12 cellular contexts compared by ENCODE assay signal in genomic region chr15:26773917-26774316, GRCh38. TPM values are rescaled to one million over a fixed set of nuclear protein-coding genes. Genes with fewer than 3 reads are reported as not detected.
DNase-seq lines count a peak whose midpoint lies in the region; ATAC-seq lines count a peak whose summit lies in the region.
"Had no signal": no experiment of that assay in that cellular context is flagged by ENCODE, and none has a peak within 500 bp of the region (broad histone marks: within the 10 kb centered on the region; RNA-seq: fewer than 3 reads in every experiment).

No MANE protein-coding gene starts in this region.

- H3K4me3 ChIP-seq in iPS-18c (ENCODE audit: insufficient read depth, low read depth, low read length): peak overlapping the region; percentile 2; the same call in 1 of the 2 replicates

- no peak overlapping the region for H3K27ac Mint-ChIP-seq in activated naive CD4-positive, alpha-beta T cell treated with anti-CD3 and anti-CD28 coated beads, Interleukin-2, amount 50 U/mL, for 24 hours
- no peak overlapping the region for H3K27ac Mint-ChIP-seq in stimulated activated naive B cell treated with anti-CD40 and anti-IgM and Interleukin-4, amounts not matched to agents 10 μg/mL and 1 μg/mL and 100 μg/mL, for 72 hours
- no peak overlapping the region for H3K27ac Mint-ChIP-seq in activated T-helper 2 cell treated with anti-CD3 and anti-CD28 coated beads, Interferon-gamma antibody, Interleukin-2, Interleukin-4, amounts not matched to agents 10 μg/mL and 5 μg/mL and 100 μg/mL, durations not matched to agents 14 hours and 24 hours and 36 hours

- no peaks in the 10 kb centered on the region for H3K9me3 ChIP-seq in iPS-18c (ENCODE audit: control insufficient read depth, insufficient read depth, low read length)
- H3K9me3 ChIP-seq: vagina had no signal

- H3K9me3 Mint-ChIP-seq in activated naive CD4-positive, alpha-beta T cell treated with anti-CD3 and anti-CD28 coated beads, Interleukin-2, amount 50 U/mL, for 24 hours: peaks cover 6% of the 10 kb centered on the region
- peaks cover 2 to 6% of the 10 kb centered on the region in 2 donors for H3K9me3 Mint-ChIP-seq in stimulated activated naive B cell treated with anti-CD40 and anti-IgM and Interleukin-4, amounts not matched to agents 10 μg/mL and 1 μg/mL and 100 μg/mL, for 72 hours
- H3K9me3 Mint-ChIP-seq in activated T-helper 2 cell treated with anti-CD3 and anti-CD28 coated beads, Interferon-gamma antibody, Interleukin-2, Interleukin-4, amounts not matched to agents 10 μg/mL and 5 μg/mL and 100 μg/mL, durations not matched to agents 14 hours and 24 hours and 36 hours: peaks cover 7% of the 10 kb centered on the region

- H3K4me3 Mint-ChIP-seq in activated naive CD4-positive, alpha-beta T cell treated with anti-CD3 and anti-CD28 coated beads, Interleukin-2, amount 50 U/mL, for 24 hours: peak overlapping the region; percentile 52
- H3K4me3 Mint-ChIP-seq in stimulated activated naive B cell treated with anti-CD40 and anti-IgM and Interleukin-4, amounts not matched to agents 10 μg/mL and 1 μg/mL and 100 μg/mL, for 72 hours: peak overlapping the region; percentile 53 to 64
- H3K4me3 Mint-ChIP-seq in activated T-helper 2 cell treated with anti-CD3 and anti-CD28 coated beads, Interferon-gamma antibody, Interleukin-2, Interleukin-4, amounts not matched to agents 10 μg/mL and 5 μg/mL and 100 μg/mL, durations not matched to agents 14 hours and 24 hours and 36 hours (ENCODE audit: low read depth): no peak overlapping the region

- DNase-seq in activated naive CD4-positive, alpha-beta T cell treated with Interleukin-2 at 50 U/mL for 16 hours: no peak
- DNase-seq in NCI-H146 treated with DMSO at 0.1 percent for 48 hours (lab: John Stamatoyannopoulos, UW; ENCODE audit: unreplicated experiment) (peak; percentile 4), SIG-M5 treated with dmso at 0.1 percent for 504 hours (lab: John Stamatoyannopoulos, UW; ENCODE audit: unreplicated experiment) (no peak), CD1c-positive myeloid dendritic cell (ENCODE audit: extremely low spot score) (no peak)
- DNase-seq in stimulated activated naive B cell treated with anti-CD40 and anti-IgM and Interleukin-4, amounts not matched to agents 10 μg/mL and 1 μg/mL and 100 μg/mL, for 72 hours: no peak
- DNase-seq in activated T-helper 2 cell treated with anti-CD3 and anti-CD28 coated beads, Interferon-gamma antibody, Interleukin-2, Interleukin-4, amounts not matched to agents 10 μg/mL and 5 μg/mL and 100 μg/mL, durations not matched to agents 14 hours and 24 hours and 36 hours (ENCODE audit: low spot score): no peak
- DNase-seq: EL had no signal

- peaks cover 45% of the 10 kb centered on the region for H3K27me3 Mint-ChIP-seq in activated naive CD4-positive, alpha-beta T cell treated with anti-CD3 and anti-CD28 coated beads, Interleukin-2, amount 50 U/mL, for 24 hours
- peaks cover 39 to 62% of the 10 kb centered on the region in 2 donors for H3K27me3 Mint-ChIP-seq in stimulated activated naive B cell treated with anti-CD40 and anti-IgM and Interleukin-4, amounts not matched to agents 10 μg/mL and 1 μg/mL and 100 μg/mL, for 72 hours
- H3K27me3 Mint-ChIP-seq in activated T-helper 2 cell treated with anti-CD3 and anti-CD28 coated beads, Interferon-gamma antibody, Interleukin-2, Interleukin-4, amounts not matched to agents 10 μg/mL and 5 μg/mL and 100 μg/mL, durations not matched to agents 14 hours and 24 hours and 36 hours (ENCODE audit: low read depth): peaks cover 16% of the 10 kb centered on the region

- no peaks in the 10 kb centered on the region for H3K4me1 Mint-ChIP-seq in activated naive CD4-positive, alpha-beta T cell treated with anti-CD3 and anti-CD28 coated beads, Interleukin-2, amount 50 U/mL, for 24 hours
- H3K4me1 Mint-ChIP-seq in stimulated activated naive B cell treated with anti-CD40 and anti-IgM and Interleukin-4, amounts not matched to agents 10 μg/mL and 1 μg/mL and 100 μg/mL, for 72 hours: no peaks in the 10 kb centered on the region
- no peaks in the 10 kb centered on the region for H3K4me1 Mint-ChIP-seq in activated T-helper 2 cell treated with anti-CD3 and anti-CD28 coated beads, Interferon-gamma antibody, Interleukin-2, Interleukin-4, amounts not matched to agents 10 μg/mL and 5 μg/mL and 100 μg/mL, durations not matched to agents 14 hours and 24 hours and 36 hours (ENCODE audit: low read depth)

- intact Hi-C loops in activated T-helper 2 cell treated with anti-CD3 and anti-CD28 coated beads, Interferon-gamma antibody, Interleukin-2, Interleukin-4, amounts not matched to agents 10 μg/mL and 5 μg/mL and 100 μg/mL, durations not matched to agents 14 hours and 24 hours and 36 hours (cut with micrococcal nuclease): no loop called here

- no peak for ATAC-seq in stimulated activated naive B cell treated with anti-CD40 and anti-IgM and Interleukin-4, amounts not matched to agents 10 μg/mL and 1 μg/mL and 100 μg/mL, for 72 hours (replicated peaks)
- ATAC-seq: Panc1 had no signal

- H3K36me3 Mint-ChIP-seq in activated naive CD4-positive, alpha-beta T cell treated with anti-CD3 and anti-CD28 coated beads, Interleukin-2, amount 50 U/mL, for 24 hours: peaks cover 2% of the 10 kb centered on the region
- H3K36me3 Mint-ChIP-seq in stimulated activated naive B cell treated with anti-CD40 and anti-IgM and Interleukin-4, amounts not matched to agents 10 μg/mL and 1 μg/mL and 100 μg/mL, for 72 hours: peaks cover 3 to 6% of the 10 kb centered on the region in 2 donors
- H3K36me3 Mint-ChIP-seq in activated T-helper 2 cell treated with anti-CD3 and anti-CD28 coated beads, Interferon-gamma antibody, Interleukin-2, Interleukin-4, amounts not matched to agents 10 μg/mL and 5 μg/mL and 100 μg/mL, durations not matched to agents 14 hours and 24 hours and 36 hours (ENCODE audit: low read depth): no peaks in the 10 kb centered on the region

RNA-seq across cellular contexts. Expression of gene GABRB3, which starts 1.1 kb away (rescaled TPM):
- total RNA-seq in activated T-helper 2 cell treated with anti-CD3 and anti-CD28 coated beads, Interferon-gamma antibody, Interleukin-2, Interleukin-4, amounts not matched to agents 10 μg/mL and 5 μg/mL and 100 μg/mL, durations not matched to agents 14 hours and 24 hours and 36 hours: not detected in 2 replicates
- total RNA-seq: LHCN-M2, vagina had no signal
